Comparison of ENCODE assay signal across 19 cellular contexts in the genomic region with DNA sequence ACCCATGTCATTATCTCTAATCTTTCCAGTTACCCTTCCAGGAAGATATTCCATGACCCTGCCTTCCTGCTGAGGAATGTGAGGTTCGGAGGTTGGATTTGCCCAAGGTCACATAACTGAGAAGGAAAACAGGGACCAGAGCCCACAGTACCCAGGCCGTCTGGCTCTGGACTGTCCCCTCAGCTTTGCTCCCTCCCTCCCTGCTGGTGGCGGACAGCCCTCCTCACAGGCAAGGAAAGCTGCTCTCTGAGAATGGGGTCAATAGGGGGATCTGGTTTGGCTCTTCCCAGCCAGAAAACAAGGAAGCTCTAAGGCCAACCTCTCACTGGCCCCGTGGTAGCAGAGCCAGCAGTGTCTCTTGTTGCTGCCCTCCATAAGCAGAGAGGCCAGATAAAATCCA.
A peak's percentile ranks its signal among the peaks of the same experiment; 100 is the strongest.
DNase-seq lines count a peak whose midpoint lies in the region; ATAC-seq and TF ChIP-seq lines count a peak whose summit lies in the region.
"Had no signal": no experiment of that assay in that cellular context is flagged by ENCODE, and none has a peak within 500 bp of the region (broad histone marks: within the 10 kb centered on the region; RNA-seq: fewer than 3 reads in every experiment).

No MANE protein-coding gene starts in this region.

- no peaks in the 10 kb centered on the region for H3F3A ChIP-seq in PC-3 (ENCODE audit: low read length, unreplicated experiment)

- H3K4ac ChIP-seq in H9 (ENCODE audit: low read depth, low read length) = no peak overlapping the region

- H3K79me1 ChIP-seq in H9 (ENCODE audit: insufficient read depth, low read depth, low read length, poor library complexity, severe bottlenecking) = no peaks in the 10 kb centered on the region

- intact Hi-C loops in PC-3 (cut with micrococcal nuclease) = no loop called here

- POLR2A ChIA-PET in PC-3 (lab: Charles Lee; ENCODE audit: unreplicated experiment) = no interaction called here

- no peak overlapping the region for H2BK15ac ChIP-seq in H9 (ENCODE audit: low read depth, low read length)

- no peaks in the 10 kb centered on the region for H3K36me3 ChIP-seq in endodermal cell (ENCODE audit: control insufficient read depth, insufficient read depth, low read length)
- H3K36me3 ChIP-seq in liver (ENCODE audit: control insufficient read depth in 4 of 4, insufficient read depth in 3 of 4, low read depth in 1 of 4, low read length in 3 of 4) = no peaks in the 10 kb centered on the region
- H3K36me3 ChIP-seq in PC-3 (ENCODE audit: low read depth, low read length) = no peaks in the 10 kb centered on the region
- H3K36me3 ChIP-seq: BLaER1 treated with 17β-estradiol and CSF1 and Interleukin-3, amounts not matched to agents 10 nM and 100 nM; stomach had no signal

- H3K9me2 ChIP-seq in PC-3 (replicated peaks; ENCODE audit: low read length) = no peaks in the 10 kb centered on the region

- H3K9ac ChIP-seq in H9 (ENCODE audit: extremely low read depth, insufficient read length, low read length) (no peak overlapping the region), endodermal cell (ENCODE audit: extremely low read depth, low read length, poor library complexity, severe bottlenecking) (no peak overlapping the region), liver (ENCODE audit: low read depth in 1 of 2, low read length in 2 of 2) (no peak overlapping the region), PC-3 (ENCODE audit: low read length) (no peak overlapping the region)
- H3K9ac ChIP-seq: BLaER1 treated with 17β-estradiol and CSF1 and Interleukin-3, amounts not matched to agents 10 nM and 100 nM had no signal

- no peak overlapping the region for H3T11ph ChIP-seq in H9 (ENCODE audit: low read length)

- H3K27ac ChIP-seq in H9 (ENCODE audit: insufficient read length, low read depth, low read length) (no peak overlapping the region), endodermal cell (ENCODE audit: low read depth, low read length) (peak overlapping the region; percentile 85), liver (ENCODE audit: low read depth in 1 of 2, low read length in 2 of 2) (no peak overlapping the region), PC-3 (ENCODE audit: low read length) (no peak overlapping the region)
- H3K27ac ChIP-seq: BLaER1 treated with 17β-estradiol and CSF1 and Interleukin-3, amounts not matched to agents 10 nM and 100 nM had no signal

- H3K27ac Mint-ChIP-seq in H9 = peak overlapping the region in 2 of 3 experiments; percentile 52 to 73; a peak in 2 of 7 replicates
- H3K27ac Mint-ChIP-seq in endodermal cell = peak overlapping the region; percentile 13
- H3K27ac Mint-ChIP-seq: activated CD4-positive, alpha-beta T cell treated with anti-CD3 and anti-CD28 coated beads for 36 hours; activated naive CD8-positive, alpha-beta T cell treated with anti-CD3 and anti-CD28 coated beads, Interleukin-2, amount 50 U/mL, for 24 hours had no signal

- no CpG with 5 or more reads among the region's 4 CpGs for WGBS in H9 (ENCODE audit: extremely low coverage, insufficient read length, low lambda C conversion rate)
- WGBS in endodermal cell (ENCODE audit: insufficient coverage in 1 of 2, insufficient read length in 1 of 2), 2 experiments = 60 to 86% methylated on average over 1 to 4 of the region's 4 CpGs
- 63% methylated on average over 4 of the region's 4 CpGs for WGBS in liver

- H4K8ac ChIP-seq in H9 (replicated peaks; ENCODE audit: insufficient read length, low read depth, low read length) = no peak overlapping the region

- ATAC-seq in HG03442 (IDR thresholded peaks at IDR 0.05; ENCODE audit: unreplicated experiment) (no peak), PC-3 (no peak)
- ATAC-seq: activated CD4-positive, alpha-beta T cell treated with anti-CD3 and anti-CD28 coated beads for 36 hours; activated naive CD8-positive, alpha-beta T cell treated with anti-CD3 and anti-CD28 coated beads, Interleukin-2, amount 50 U/mL, for 24 hours had no signal

- H2BK12ac ChIP-seq in H9 (ENCODE audit: insufficient read length, low read depth, low read length) = no peak overlapping the region

- no peak overlapping the region for H2BK20ac ChIP-seq in H9 (ENCODE audit: low read depth, low read length, poor library complexity, severe bottlenecking)

- DNase-seq in H9 = no peak
- no peak for DNase-seq in endodermal cell
- DNase-seq in retina = peak; percentile 61
- DNase-seq in amniotic stem cell (lab: John Stamatoyannopoulos, UW) = no peak
- DNase-seq in NCI-H82 (lab: John Stamatoyannopoulos, UW) = no peak
- DNase-seq in PC-3 = no peak
- DNase-seq: activated CD4-positive, alpha-beta T cell treated with anti-CD3 and anti-CD28 coated beads for 36 hours; activated naive CD8-positive, alpha-beta T cell treated with anti-CD3 and anti-CD28 coated beads, Interleukin-2, amount 50 U/mL, for 24 hours; erythroblast; NCI-H1417; NCI-H2171; stimulated activated CD4-positive, alpha-beta T cell treated with anti-CD3 and anti-CD28 coated beads, Interleukin-4, amount 100 ng/mL, for 24 hours; stomach; T1000 had no signal

- no peak overlapping the region for H2BK120ac ChIP-seq in H9 (ENCODE audit: low read depth, low read length, poor library complexity, severe bottlenecking)

- H4K91ac ChIP-seq in H9 (ENCODE audit: insufficient read length, low read depth, low read length) = no peak overlapping the region

- peaks cover 5 to 37% of the 10 kb centered on the region in 2 experiments for H3K4me1 Mint-ChIP-seq in H9
- no peaks in the 10 kb centered on the region for H3K4me1 Mint-ChIP-seq in endodermal cell
- H3K4me1 Mint-ChIP-seq: activated CD4-positive, alpha-beta T cell treated with anti-CD3 and anti-CD28 coated beads for 36 hours; activated naive CD8-positive, alpha-beta T cell treated with anti-CD3 and anti-CD28 coated beads, Interleukin-2, amount 50 U/mL, for 24 hours had no signal

- no peaks in the 10 kb centered on the region for H3K27me3 ChIP-seq in H9 (ENCODE audit: insufficient read depth, low read length)
- H3K27me3 ChIP-seq in endodermal cell (ENCODE audit: control insufficient read depth, insufficient read depth, low read length, poor library complexity, severe bottlenecking) = no peaks in the 10 kb centered on the region
- no peaks in the 10 kb centered on the region for H3K27me3 ChIP-seq in liver (ENCODE audit: control insufficient read depth in 4 of 4, insufficient read depth in 4 of 4, low read length in 3 of 4)
- H3K27me3 ChIP-seq in PC-3 (ENCODE audit: low read length) = no peaks in the 10 kb centered on the region
- H3K27me3 ChIP-seq: BLaER1 treated with 17β-estradiol and CSF1 and Interleukin-3, amounts not matched to agents 10 nM and 100 nM; dorsolateral prefrontal cortex had no signal

- no peaks in the 10 kb centered on the region for H3K23me2 ChIP-seq in H9 (ENCODE audit: insufficient read length, low read depth, low read length, poor library complexity, severe bottlenecking)

- no peak overlapping the region for H4K5ac ChIP-seq in H9 (ENCODE audit: insufficient read length, low read depth, low read length)

- H3K56ac ChIP-seq in H9 (ENCODE audit: insufficient read length, low read depth, low read length) = no peak overlapping the region

- no peak overlapping the region for H3K18ac ChIP-seq in H9 (ENCODE audit: insufficient read length, low read depth, low read length)

- H3K27me3 Mint-ChIP-seq in H9 (ENCODE audit: low read depth) = no peaks in the 10 kb centered on the region; the same call in 1 of the 2 replicates
- H3K27me3 Mint-ChIP-seq in endodermal cell (ENCODE audit: insufficient read depth) = no peaks in the 10 kb centered on the region
- H3K27me3 Mint-ChIP-seq: activated CD4-positive, alpha-beta T cell treated with anti-CD3 and anti-CD28 coated beads for 36 hours; activated naive CD8-positive, alpha-beta T cell treated with anti-CD3 and anti-CD28 coated beads, Interleukin-2, amount 50 U/mL, for 24 hours had no signal

- CTCF ChIA-PET in PC-3 (lab: Charles Lee) = no interaction called here

- H4K20me1 ChIP-seq in H9 (ENCODE audit: control insufficient read depth, insufficient read depth, insufficient read length) (no peaks in the 10 kb centered on the region), PC-3 (ENCODE audit: low read length) (no peaks in the 10 kb centered on the region)
- H4K20me1 ChIP-seq: BLaER1 treated with 17β-estradiol and CSF1 and Interleukin-3, amounts not matched to agents 10 nM and 100 nM had no signal

- no peak overlapping the region for H3K23ac ChIP-seq in H9 (ENCODE audit: insufficient read length, low read depth, low read length)

- TF ChIP-seq CTCF in H9 (conservative IDR thresholded peaks at IDR 0.05) (no peak), endodermal cell (conservative IDR thresholded peaks at IDR 0.05) (no peak), liver (IDR thresholded peaks at IDR 0.05; ENCODE audit: low read depth, low read length, missing input control) (no peak), PC-3 (conservative IDR thresholded peaks at IDR 0.05; ENCODE audit: low read depth, low read length) (no peak)

- H2AFZ ChIP-seq in H9 (ENCODE audit: low read length) (no peak overlapping the region), PC-3 (ENCODE audit: low read length) (no peak overlapping the region)

- BruUV-seq in PC-3 (replicated peaks; lab: Mats Ljungman, UMichigan) = no TSS peak

- H3K4me3 ChIP-seq in endodermal cell (ENCODE audit: low read length) (no peak overlapping the region), liver (ENCODE audit: low read depth in 1 of 3, low read length in 3 of 3) (no peak overlapping the region), PC-3 (ENCODE audit: low read length) (no peak overlapping the region)
- H3K4me3 ChIP-seq: BLaER1 treated with 17β-estradiol and CSF1 and Interleukin-3, amounts not matched to agents 10 nM and 100 nM; dorsolateral prefrontal cortex; skin epidermis; stomach had no signal

- no peak overlapping the region for H3K4me2 ChIP-seq in H9 (ENCODE audit: insufficient read depth, insufficient read length, low read length)
- H3K4me2 ChIP-seq in PC-3 (ENCODE audit: low read length) = no peak overlapping the region
- H3K4me2 ChIP-seq: BLaER1 treated with 17β-estradiol and CSF1 and Interleukin-3, amounts not matched to agents 10 nM and 100 nM had no signal

- H3K9me3 Mint-ChIP-seq in H9 (no peaks in the 10 kb centered on the region), endodermal cell (no peaks in the 10 kb centered on the region)
- H3K9me3 Mint-ChIP-seq: activated naive CD8-positive, alpha-beta T cell treated with anti-CD3 and anti-CD28 coated beads, Interleukin-2, amount 50 U/mL, for 24 hours had no signal

- H3K4me3 Mint-ChIP-seq in H9 (no peak overlapping the region), endodermal cell (no peak overlapping the region)
- H3K4me3 Mint-ChIP-seq: activated CD4-positive, alpha-beta T cell treated with anti-CD3 and anti-CD28 coated beads for 36 hours; activated naive CD8-positive, alpha-beta T cell treated with anti-CD3 and anti-CD28 coated beads, Interleukin-2, amount 50 U/mL, for 24 hours had no signal

- H3K14ac ChIP-seq in H9 (ENCODE audit: insufficient read depth, low read length) = no peak overlapping the region

- H3K79me2 ChIP-seq in H9 (ENCODE audit: insufficient read depth, low read length) = no peaks in the 10 kb centered on the region
- no peaks in the 10 kb centered on the region for H3K79me2 ChIP-seq in PC-3 (ENCODE audit: low read length)

- no peak for TF ChIP-seq RAD21 in liver (IDR thresholded peaks at IDR 0.05)

- H2AK5ac ChIP-seq in H9 (ENCODE audit: insufficient read length, low read length) = no peak overlapping the region

- peak overlapping the region; percentile 39 for H2BK5ac ChIP-seq in H9 (ENCODE audit: insufficient read length, low read length)

- H3K36me3 Mint-ChIP-seq in H9 (ENCODE audit: insufficient read depth in 1 of 3, low read depth in 3 of 3) = peaks cover 17 to 71% (median 70%) of the 10 kb centered on the region in 3 experiments; a peak in 6 of 7 replicates
- no peaks in the 10 kb centered on the region for H3K36me3 Mint-ChIP-seq in endodermal cell (ENCODE audit: low read depth)

- H3K9me3 ChIP-seq in H9 (ENCODE audit: control insufficient read depth, low read depth, low read length) (no peaks in the 10 kb centered on the region), endodermal cell (ENCODE audit: control insufficient read depth, low read length) (no peaks in the 10 kb centered on the region), liver (ENCODE audit: control insufficient read depth in 4 of 4, low read length in 3 of 4) (no peaks in the 10 kb centered on the region), PC-3 (ENCODE audit: low read length) (no peaks in the 10 kb centered on the region)
- H3K9me3 ChIP-seq: BLaER1 treated with 17β-estradiol and CSF1 and Interleukin-3, amounts not matched to agents 10 nM and 100 nM; stomach had no signal

- H3K4me1 ChIP-seq in H9 (ENCODE audit: insufficient read depth, low read length) (0 out of 2 replicates have a peak, but pooled peaks cover 3% of the 10 kb centered on the region), endodermal cell (ENCODE audit: control insufficient read depth, insufficient read depth, low read length) (no peaks in the 10 kb centered on the region), liver (ENCODE audit: control insufficient read depth in 4 of 4, insufficient read depth in 4 of 4, low read length in 3 of 4) (no peaks in the 10 kb centered on the region), PC-3 (ENCODE audit: insufficient read depth, low read length) (no peaks in the 10 kb centered on the region)
